8 cellular contexts compared by ENCODE assay signal in genomic region chr7:36367561-36367889, GRCh38. TPM values are rescaled to one million over a fixed set of nuclear protein-coding genes. Genes with fewer than 3 reads are reported as not detected.
DNase-seq lines count a peak whose midpoint lies in the region; ATAC-seq, FAIRE-seq and TF ChIP-seq lines count a peak whose summit lies in the region.

No MANE protein-coding gene starts in this region.

- H3K4me1 ChIP-seq in HepG2 (ENCODE audit: insufficient read depth, low read length) = peaks cover 37% of the 10 kb centered on the region

- ATAC-seq in activated naive CD8-positive, alpha-beta T cell treated with anti-CD3 and anti-CD28 coated beads, Interleukin-2, amount 10 ng/mL, durations not matched to agents 7 days and 5 days (ENCODE audit: low read depth) = no peak
- no peak for ATAC-seq in HepG2

- in situ Hi-C loops in HepG2 (cut with HindIII; ENCODE audit: extremely low pct_ligation_motif_present, low pct_unique_long_range_greater_than_20kb) = no loop called here

- DNase-seq in activated T-cell treated with anti-CD3 and anti-CD28 coated beads, Interleukin-2, amount 50 U/mL, for 24 hours = peak; percentile 29
- DNase-seq in activated T-cell treated with anti-CD3 and anti-CD28 coated beads for 4 hours (no peak), HepG2 (ENCODE audit: low spot score) (no peak), type B pancreatic cell (ENCODE audit: extremely low spot score, unreplicated experiment) (no peak), NOMO-1 treated with dmso at 0.1 percent for 144 hours (lab: John Stamatoyannopoulos, UW; ENCODE audit: unreplicated experiment) (no peak), inferior parietal cortex (ENCODE audit: extremely low spot score) (no peak), NCI-H69 (lab: John Stamatoyannopoulos, UW) (no peak)
- DNase-seq in activated naive CD8-positive, alpha-beta T cell treated with anti-CD3 and anti-CD28 coated beads, Interleukin-2, amount 10 ng/mL, durations not matched to agents 7 days and 5 days = no peak

- WGBS in HepG2 (ENCODE audit: low lambda C conversion rate) = 29% methylated on average over 9 of the region's 9 CpGs

- no peaks in the 10 kb centered on the region for H3K36me3 ChIP-seq in HepG2 (replicated peaks in 1 of 2; ENCODE audit: control insufficient read depth in 1 of 2, insufficient read depth in 2 of 2, low read length in 2 of 2)

- H4K20me1 ChIP-seq in HepG2 (ENCODE audit: insufficient read depth, low read length) = no peaks in the 10 kb centered on the region

- no peaks in the 10 kb centered on the region for H3K79me2 ChIP-seq in HepG2 (ENCODE audit: insufficient read depth, low read length)

- TF ChIP-seq EP300 in HepG2 (IDR thresholded peaks at IDR 0.05; ENCODE audit: low read depth in 2 of 2, low read length in 2 of 2) (no peak), HepG2 (CRISPR knock-in tag; IDR thresholded peaks at IDR 0.05; ENCODE audit: borderline replicate concordance) (no peak)

- no peaks in the 10 kb centered on the region for H3K9me3 ChIP-seq in HepG2 (ENCODE audit: low read length)

- peak overlapping the region; percentile 41 for H3K27ac ChIP-seq in HepG2 (ENCODE audit: extremely low read length, insufficient read depth, low read length)

- no peak for TF ChIP-seq RAD21 in HepG2 (CRISPR knock-in tag; IDR thresholded peaks at IDR 0.05)

- no TSS peak for BruUV-seq in HepG2 (replicated peaks; lab: Mats Ljungman, UMichigan)

- no peak for FAIRE-seq in HepG2 (lab: Jason Lieb, UNC)

- peak overlapping the region; percentile 74 to 91 (median 81) for H3K4me3 ChIP-seq in HepG2 (replicated peaks in 1 of 3; ENCODE audit: insufficient read depth in 1 of 3, low read depth in 2 of 3, low read length in 3 of 3)

- no peaks in the 10 kb centered on the region for H3K9me3 Mint-ChIP-seq in activated T-cell treated with anti-CD3 and anti-CD28 coated beads, Interleukin-2, amount 50 U/mL, for 24 hours
- no peaks in the 10 kb centered on the region for H3K9me3 Mint-ChIP-seq in activated naive CD8-positive, alpha-beta T cell treated with anti-CD3 and anti-CD28 coated beads, Interleukin-2, amount 10 ng/mL, durations not matched to agents 7 days and 5 days
- no peaks in the 10 kb centered on the region for H3K9me3 Mint-ChIP-seq in type B pancreatic cell

- H3K4me2 ChIP-seq in HepG2 (ENCODE audit: low read depth, low read length) = peak overlapping the region; percentile 89

- TF ChIP-seq POLR2A in HepG2 (IDR thresholded peaks at IDR 0.05; ENCODE audit: insufficient read depth in 1 of 2, low read depth in 2 of 2, low read length in 2 of 2) = no peak

- CTCF ChIA-PET in HepG2 (lab: Yijun Ruan, JAX; ENCODE audit: low intra/inter-chr PET ratio, low total read pairs) = no interaction called here

- intact Hi-C loops in HepG2 (cut with micrococcal nuclease; ENCODE audit: unreplicated experiment) = loop anchor here (1.0 kb wide), 1 partner anchor 22 kb away; the partner anchor contains the start of gene ANLN

- H3K36me3 Mint-ChIP-seq in activated T-cell treated with anti-CD3 and anti-CD28 coated beads, Interleukin-2, amount 50 U/mL, for 24 hours (ENCODE audit: low read depth) = no peaks in the 10 kb centered on the region
- no peaks in the 10 kb centered on the region for H3K36me3 Mint-ChIP-seq in activated naive CD8-positive, alpha-beta T cell treated with anti-CD3 and anti-CD28 coated beads, Interleukin-2, amount 10 ng/mL, durations not matched to agents 7 days and 5 days
- peaks cover 3% of the 10 kb centered on the region for H3K36me3 Mint-ChIP-seq in type B pancreatic cell

- no peak for TF ChIP-seq CTCF in HepG2 (CRISPR knock-in tag; IDR thresholded peaks at IDR 0.05)
- TF ChIP-seq CTCF in type B pancreatic cell (conservative IDR thresholded peaks at IDR 0.05) = no peak

- H3K27me3 Mint-ChIP-seq in activated T-cell treated with anti-CD3 and anti-CD28 coated beads, Interleukin-2, amount 50 U/mL, for 24 hours = peaks cover 9% of the 10 kb centered on the region
- H3K27me3 Mint-ChIP-seq in activated naive CD8-positive, alpha-beta T cell treated with anti-CD3 and anti-CD28 coated beads, Interleukin-2, amount 10 ng/mL, durations not matched to agents 7 days and 5 days = peaks cover 20% of the 10 kb centered on the region
- peaks cover 4% of the 10 kb centered on the region for H3K27me3 Mint-ChIP-seq in type B pancreatic cell

- H3K4me1 Mint-ChIP-seq in activated T-cell treated with anti-CD3 and anti-CD28 coated beads, Interleukin-2, amount 50 U/mL, for 24 hours (ENCODE audit: low read depth) = peaks cover 8% of the 10 kb centered on the region
- H3K4me1 Mint-ChIP-seq in activated naive CD8-positive, alpha-beta T cell treated with anti-CD3 and anti-CD28 coated beads, Interleukin-2, amount 10 ng/mL, durations not matched to agents 7 days and 5 days = peaks cover 8% of the 10 kb centered on the region
- H3K4me1 Mint-ChIP-seq in type B pancreatic cell (ENCODE audit: unreplicated experiment) = peaks cover 6% of the 10 kb centered on the region

- H2AFZ ChIP-seq in HepG2 (ENCODE audit: low read length) = peak overlapping the region; percentile 85

- H3K27me3 ChIP-seq in HepG2 (ENCODE audit: control insufficient read depth in 1 of 2, insufficient read depth in 2 of 2, low read length in 2 of 2) = no peaks in the 10 kb centered on the region; a peak in 1 of 5 replicates

- H3K4me3 Mint-ChIP-seq in activated T-cell treated with anti-CD3 and anti-CD28 coated beads, Interleukin-2, amount 50 U/mL, for 24 hours = peak overlapping the region; percentile 86
- H3K4me3 Mint-ChIP-seq in activated naive CD8-positive, alpha-beta T cell treated with anti-CD3 and anti-CD28 coated beads, Interleukin-2, amount 10 ng/mL, durations not matched to agents 7 days and 5 days = peak overlapping the region; percentile 91
- peak overlapping the region; percentile 93 for H3K4me3 Mint-ChIP-seq in type B pancreatic cell

- H3K9ac ChIP-seq in HepG2 (ENCODE audit: insufficient read depth, low read depth, low read length) = peak overlapping the region; percentile 80

- H3K27ac Mint-ChIP-seq in activated T-cell treated with anti-CD3 and anti-CD28 coated beads, Interleukin-2, amount 50 U/mL, for 24 hours = peak overlapping the region; percentile 83
- H3K27ac Mint-ChIP-seq in activated naive CD8-positive, alpha-beta T cell treated with anti-CD3 and anti-CD28 coated beads, Interleukin-2, amount 10 ng/mL, durations not matched to agents 7 days and 5 days = peak overlapping the region; percentile 54
- peak overlapping the region; percentile 36 for H3K27ac Mint-ChIP-seq in type B pancreatic cell

- POLR2A ChIA-PET in activated naive CD8-positive, alpha-beta T cell treated with anti-CD3 and anti-CD28 coated beads, Interleukin-2, amount 10 ng/mL, durations not matched to agents 7 days and 5 days (lab: Charles Lee) = interaction anchor here (0.6 to 2.1 kb wide), 4 partner anchors 10 to 22 kb away, joined by 3 to 8 read pairs (median 3); partner anchors contain the start of gene ANLN
- POLR2A ChIA-PET in HepG2 (lab: Yijun Ruan, JAX) = interaction anchor here (0.6 to 2.0 kb wide), 4 partner anchors 12 to 23 kb away, joined by 3 to 15 read pairs (median 4); partner anchors contain the start of gene ANLN

TF ChIP-seq in HepG2, 621 proteins besides CTCF, POLR2A, EP300 and RAD21 (continues in another document):
- 0 out of 2 replicates have a peak, but pooled peaks have one; percentile 3 for TF ChIP-seq THAP9 (CRISPR knock-in tag; IDR thresholded peaks at IDR 0.05; ENCODE audit: borderline replicate concordance)

RNA-seq across cellular contexts. Expression of gene ANLN, which starts 22.1 kb away (rescaled TPM):
- total RNA-seq in activated naive CD8-positive, alpha-beta T cell treated with anti-CD3 and anti-CD28 coated beads, Interleukin-2, amount 10 ng/mL, durations not matched to agents 7 days and 5 days = 10 to 100 TPM; 57.1 to 57.7 TPM
- total RNA-seq in HepG2 (2016; rRNA removed; fragmentation: Illumina TruSeq; extraction: Trizol) (38.8 and 72.0 TPM in 2 replicates), type B pancreatic cell (ENCODE audit: low replicate concordance) (23.8 and 68.3 TPM in 2 replicates)
- total RNA-seq in HepG2 (2016; cell fraction: cytosol; rRNA removed; fragmentation: Illumina TruSeq; extraction: Trizol; ENCODE audit: low read depth) = 5.1 and 7.8 TPM in 2 replicates
- 37.7 and 68.7 TPM in 2 replicates for total RNA-seq in HepG2 (2016; cell fraction: insoluble cytoplasmic fraction; rRNA removed; fragmentation: Illumina TruSeq; extraction: Trizol)
- total RNA-seq in HepG2 (2016; cell fraction: membrane; rRNA removed; fragmentation: Illumina TruSeq; extraction: Trizol) = 16.4 and 19.9 TPM in 2 replicates
- 96.5 and 107 TPM in 2 replicates for total RNA-seq in HepG2 (2016; cell fraction: nucleus; rRNA removed; fragmentation: Illumina TruSeq; extraction: Trizol)
- polyA plus RNA-seq in HepG2 (2011; rRNA removed) = 13.3 and 20.0 TPM in 2 replicates
- 6.3 and 6.5 TPM in 2 replicates for polyA plus RNA-seq in HepG2 (2011; cell fraction: cytosol; rRNA removed)
- 32.3 and 39.3 TPM in 2 replicates for polyA plus RNA-seq in HepG2 (2011; cell fraction: nucleus; rRNA removed)
- polyA plus RNA-seq in HepG2 (2012) = 10.2 and 22.0 TPM in 2 replicates
- polyA plus RNA-seq in HepG2 (2016; cell fraction: cytosol; fragmentation: Illumina TruSeq; extraction: Trizol; ENCODE audit: low read depth) = 1.8 and 2.1 TPM in 2 replicates
- polyA plus RNA-seq in HepG2 (2016; cell fraction: insoluble cytoplasmic fraction; fragmentation: Illumina TruSeq; extraction: Trizol; ENCODE audit: low read depth) = 23.5 and 27.8 TPM in 2 replicates
- 4.8 and 5.6 TPM in 2 replicates for polyA plus RNA-seq in HepG2 (2016; cell fraction: membrane; fragmentation: Illumina TruSeq; extraction: Trizol; ENCODE audit: low read depth)
- polyA plus RNA-seq in HepG2 (2016; cell fraction: nucleus; fragmentation: Illumina TruSeq; extraction: Trizol; ENCODE audit: insufficient read depth, low read depth) = 88.6 and 93.2 TPM in 2 replicates
- polyA minus RNA-seq in HepG2 (2011; rRNA and poly(A)+ RNA removed; ENCODE audit: low replicate concordance) = 64.2 and 214 TPM in 2 replicates
- polyA minus RNA-seq in HepG2 (2011; cell fraction: cytosol; rRNA and poly(A)+ RNA removed) = 29.0 and 48.1 TPM in 2 replicates
- 105 and 132 TPM in 2 replicates for polyA minus RNA-seq in HepG2 (2011; cell fraction: nucleus; rRNA and poly(A)+ RNA removed)
